10 cellular contexts compared by ENCODE assay signal in genomic region chr2:221555511-221555845, GRCh38. TPM values are rescaled to one million over a fixed set of nuclear protein-coding genes. Genes with fewer than 3 reads are reported as not detected.
DNase-seq lines count a peak whose midpoint lies in the region; ATAC-seq and TF ChIP-seq lines count a peak whose summit lies in the region.
"Had no signal": no experiment of that assay in that cellular context is flagged by ENCODE, and none has a peak within 500 bp of the region (broad histone marks: within the 10 kb centered on the region; RNA-seq: fewer than 3 reads in every experiment).

No MANE protein-coding gene starts in this region.

- H3K4me2 ChIP-seq in H9 (ENCODE audit: insufficient read depth, insufficient read length, low read length) (peak overlapping the region; percentile 17), neural cell (ENCODE audit: low read length) (peak overlapping the region; percentile 50)

- no peaks in the 10 kb centered on the region for H3K23me2 ChIP-seq in H9 (ENCODE audit: insufficient read length, low read depth, low read length, poor library complexity, severe bottlenecking)

- no peaks in the 10 kb centered on the region for H4K20me1 ChIP-seq in H9 (ENCODE audit: control insufficient read depth, insufficient read depth, insufficient read length)
- H4K20me1 ChIP-seq in neural cell (ENCODE audit: insufficient read depth): no peaks in the 10 kb centered on the region

- no peak for TF ChIP-seq RAD21 in neural cell (conservative IDR thresholded peaks at IDR 0.05)

- CTCF ChIA-PET in activated CD4-positive, alpha-beta memory T cell treated with anti-CD3 and anti-CD28 coated beads for 36 hours (lab: Charles Lee): interaction anchor here (1.3 kb wide), 1 partner anchor 18 kb away, joined by 4 read pairs; no protein-coding TSS in a partner anchor
- CTCF ChIA-PET in activated CD4-positive, alpha-beta memory T cell treated with anti-CD3 and anti-CD28 coated beads, Interleukin-2, amount 10 ng/mL, durations not matched to agents 7 days and 5 days (lab: Charles Lee): interaction anchor here (1.2 kb wide), 1 partner anchor 18 kb away, joined by 5 read pairs; no protein-coding TSS in a partner anchor
- CTCF ChIA-PET in HEK293T (lab: Yijun Ruan, JAX): no interaction called here

- no peak overlapping the region for H3K56ac ChIP-seq in H9 (ENCODE audit: insufficient read length, low read depth, low read length)

- no peak overlapping the region for H3K14ac ChIP-seq in H9 (ENCODE audit: insufficient read depth, low read length)

- no peak overlapping the region for H2BK15ac ChIP-seq in H9 (ENCODE audit: low read depth, low read length)

- no peaks in the 10 kb centered on the region for H3K27me3 Mint-ChIP-seq in activated CD4-positive, alpha-beta memory T cell treated with anti-CD3 and anti-CD28 coated beads for 36 hours
- no peaks in the 10 kb centered on the region for H3K27me3 Mint-ChIP-seq in activated CD4-positive, alpha-beta memory T cell treated with anti-CD3 and anti-CD28 coated beads, Interleukin-2, amount 10 ng/mL, durations not matched to agents 7 days and 5 days
- H3K27me3 Mint-ChIP-seq in H9 (ENCODE audit: low read depth): peaks cover 14% of the 10 kb centered on the region

- TF ChIP-seq CTCF in H9 (conservative IDR thresholded peaks at IDR 0.05): no peak
- no peak for TF ChIP-seq CTCF in neural cell (IDR thresholded peaks at IDR 0.05; ENCODE audit: poor library complexity, severe bottlenecking)

- no peak overlapping the region for H2BK20ac ChIP-seq in H9 (ENCODE audit: low read depth, low read length, poor library complexity, severe bottlenecking)

- no peak overlapping the region for H3K27ac ChIP-seq in H9 (ENCODE audit: insufficient read length, low read depth, low read length)
- H3K27ac ChIP-seq in neural cell (ENCODE audit: low read length): peak overlapping the region; percentile 43

- H3K36me3 Mint-ChIP-seq in activated CD4-positive, alpha-beta memory T cell treated with anti-CD3 and anti-CD28 coated beads for 36 hours: peaks cover 4% of the 10 kb centered on the region
- peaks cover 5% of the 10 kb centered on the region for H3K36me3 Mint-ChIP-seq in activated CD4-positive, alpha-beta memory T cell treated with anti-CD3 and anti-CD28 coated beads, Interleukin-2, amount 10 ng/mL, durations not matched to agents 7 days and 5 days (ENCODE audit: low read depth)
- no peaks in the 10 kb centered on the region; a peak in 1 of 7 replicates for H3K36me3 Mint-ChIP-seq in H9 (ENCODE audit: insufficient read depth in 1 of 3, low read depth in 3 of 3)

- H2BK5ac ChIP-seq in H9 (ENCODE audit: insufficient read length, low read length): no peak overlapping the region

- H3K9me3 ChIP-seq in H9 (ENCODE audit: control insufficient read depth, low read depth, low read length): no peaks in the 10 kb centered on the region
- H3K9me3 ChIP-seq in neural cell (ENCODE audit: low read length): no peaks in the 10 kb centered on the region

- TF ChIP-seq EP300 in neural cell (conservative IDR thresholded peaks at IDR 0.05; ENCODE audit: poor library complexity, severe bottlenecking): no peak

- peak; percentile 30 for ATAC-seq in HG03571 (IDR thresholded peaks at IDR 0.05; ENCODE audit: unreplicated experiment)

- H3K18ac ChIP-seq in H9 (ENCODE audit: insufficient read length, low read depth, low read length): no peak overlapping the region

- POLR2A ChIA-PET in activated CD4-positive, alpha-beta memory T cell treated with anti-CD3 and anti-CD28 coated beads for 36 hours (lab: Charles Lee): no interaction called here
- POLR2A ChIA-PET in activated CD4-positive, alpha-beta memory T cell treated with anti-CD3 and anti-CD28 coated beads, Interleukin-2, amount 10 ng/mL, durations not matched to agents 7 days and 5 days (lab: Charles Lee): interaction anchor here (1.4 kb wide), 1 partner anchor 37 kb away, joined by 8 read pairs; no protein-coding TSS in a partner anchor
- POLR2A ChIA-PET in HEK293T (lab: Yijun Ruan, JAX): interaction anchor here (1.4 kb wide), 1 partner anchor 9 kb away, joined by 4 read pairs; no protein-coding TSS in a partner anchor

- H3K79me2 ChIP-seq in H9 (ENCODE audit: insufficient read depth, low read length): no peaks in the 10 kb centered on the region
- peaks cover 92% of the 10 kb centered on the region for H3K79me2 ChIP-seq in neural cell (replicated peaks; ENCODE audit: insufficient read depth, low read length)

- no peaks in the 10 kb centered on the region for H3K36me3 ChIP-seq in neural cell (ENCODE audit: insufficient read depth, low read length)

- no peak overlapping the region for H4K91ac ChIP-seq in H9 (ENCODE audit: insufficient read length, low read depth, low read length)

- no peak overlapping the region for H2AFZ ChIP-seq in H9 (ENCODE audit: low read length)
- no peak overlapping the region for H2AFZ ChIP-seq in neural cell (ENCODE audit: low read depth, low read length)

- H3K27me3 ChIP-seq in H9 (ENCODE audit: insufficient read depth, low read length) (no peaks in the 10 kb centered on the region), neural cell (ENCODE audit: insufficient read depth, low read depth, low read length) (no peaks in the 10 kb centered on the region)

- H2BK12ac ChIP-seq in H9 (ENCODE audit: insufficient read length, low read depth, low read length): no peak overlapping the region

- no peak overlapping the region for H3T11ph ChIP-seq in H9 (ENCODE audit: low read length)

- peaks cover 2% of the 10 kb centered on the region for H3F3A ChIP-seq in neural cell (ENCODE audit: insufficient read depth, low read length, poor library complexity, severe bottlenecking)

- H3K4me3 Mint-ChIP-seq in activated CD4-positive, alpha-beta memory T cell treated with anti-CD3 and anti-CD28 coated beads for 36 hours: peak overlapping the region; percentile 50
- no peak overlapping the region for H3K4me3 Mint-ChIP-seq in activated CD4-positive, alpha-beta memory T cell treated with anti-CD3 and anti-CD28 coated beads, Interleukin-2, amount 10 ng/mL, durations not matched to agents 7 days and 5 days
- H3K4me3 Mint-ChIP-seq in H9: peak overlapping the region in 1 of 2 experiments; percentile 54; a peak in 2 of 5 replicates

- no CpG with 5 or more reads among the region's 2 CpGs for WGBS in H9 (ENCODE audit: extremely low coverage, insufficient read length, low lambda C conversion rate)

- H3K23ac ChIP-seq in H9 (ENCODE audit: insufficient read length, low read depth, low read length): no peak overlapping the region

- H3K4ac ChIP-seq in H9 (ENCODE audit: low read depth, low read length): no peak overlapping the region

- H2BK120ac ChIP-seq in H9 (ENCODE audit: low read depth, low read length, poor library complexity, severe bottlenecking): no peak overlapping the region

- H3K4me1 ChIP-seq in H9 (ENCODE audit: insufficient read depth, low read length): peaks cover 7% of the 10 kb centered on the region; the same call in 1 of the 2 replicates

- H3K27ac Mint-ChIP-seq in activated CD4-positive, alpha-beta memory T cell treated with anti-CD3 and anti-CD28 coated beads for 36 hours: peak overlapping the region; percentile 77
- no peak overlapping the region for H3K27ac Mint-ChIP-seq in activated CD4-positive, alpha-beta memory T cell treated with anti-CD3 and anti-CD28 coated beads, Interleukin-2, amount 10 ng/mL, durations not matched to agents 7 days and 5 days
- H3K27ac Mint-ChIP-seq in H9: peak overlapping the region in 2 of 3 experiments; percentile 49 to 88; a peak in 4 of 7 replicates

- H3K4me3 ChIP-seq in neural cell (ENCODE audit: low read length): peak overlapping the region; percentile 52
- H3K4me3 ChIP-seq: skin epidermis had no signal

- no peaks in the 10 kb centered on the region for H3K9me3 Mint-ChIP-seq in activated CD4-positive, alpha-beta memory T cell treated with anti-CD3 and anti-CD28 coated beads for 36 hours
- no peaks in the 10 kb centered on the region for H3K9me3 Mint-ChIP-seq in activated CD4-positive, alpha-beta memory T cell treated with anti-CD3 and anti-CD28 coated beads, Interleukin-2, amount 10 ng/mL, durations not matched to agents 7 days and 5 days
- no peaks in the 10 kb centered on the region for H3K9me3 Mint-ChIP-seq in H9

- H3K9me2 ChIP-seq in neural cell (ENCODE audit: insufficient read depth, low read length): no peaks in the 10 kb centered on the region

- intact Hi-C loops in activated CD4-positive, alpha-beta memory T cell treated with anti-CD3 and anti-CD28 coated beads for 36 hours (cut with micrococcal nuclease): loop anchor here (1.0 kb wide), 1 partner anchor 37 kb away; no protein-coding TSS in a partner anchor

- H3K79me1 ChIP-seq in H9 (ENCODE audit: insufficient read depth, low read depth, low read length, poor library complexity, severe bottlenecking): no peaks in the 10 kb centered on the region

- peaks cover 68% of the 10 kb centered on the region for H3K4me1 Mint-ChIP-seq in activated CD4-positive, alpha-beta memory T cell treated with anti-CD3 and anti-CD28 coated beads for 36 hours (ENCODE audit: low read depth)
- H3K4me1 Mint-ChIP-seq in activated CD4-positive, alpha-beta memory T cell treated with anti-CD3 and anti-CD28 coated beads, Interleukin-2, amount 10 ng/mL, durations not matched to agents 7 days and 5 days: peaks cover 18% of the 10 kb centered on the region
- peaks cover 48 to 56% of the 10 kb centered on the region in 2 experiments for H3K4me1 Mint-ChIP-seq in H9

- H3K9ac ChIP-seq in H9 (ENCODE audit: extremely low read depth, insufficient read length, low read length): no peak overlapping the region
- peak overlapping the region; percentile 38 for H3K9ac ChIP-seq in neural cell (ENCODE audit: low read length)

- H4K5ac ChIP-seq in H9 (ENCODE audit: insufficient read length, low read depth, low read length): no peak overlapping the region

- no peak overlapping the region for H2AK5ac ChIP-seq in H9 (ENCODE audit: insufficient read length, low read length)

- no peak for DNase-seq in activated CD4-positive, alpha-beta memory T cell treated with anti-CD3 and anti-CD28 coated beads for 36 hours
- DNase-seq in activated CD4-positive, alpha-beta memory T cell treated with anti-CD3 and anti-CD28 coated beads, Interleukin-2, amount 10 ng/mL, durations not matched to agents 7 days and 5 days: no peak
- DNase-seq in H9 (no peak), HEK293T (ENCODE audit: extremely low spot score) (no peak), kidney glomerular epithelial cell (lab: John Stamatoyannopoulos, UW) (no peak), NCI-H2107 (lab: John Stamatoyannopoulos, UW) (no peak)
- DNase-seq: GOT3 had no signal

- no peak overlapping the region for H4K8ac ChIP-seq in H9 (replicated peaks; ENCODE audit: insufficient read length, low read depth, low read length)

TF ChIP-seq in neural cell, 6 proteins besides CTCF, POLR2A, EP300 and RAD21 (continues in another document):
- no peak for TF ChIP-seq EZH2 (IDR thresholded peaks at IDR 0.05; ENCODE audit: borderline replicate concordance, insufficient read depth, low read length, poor library complexity, severe bottlenecking)

TF ChIP-seq in HEK293T, 16 proteins besides CTCF, POLR2A, EP300 and RAD21 (continues in another document):
- no peak for TF ChIP-seq ZNF384 (IDR thresholded peaks at IDR 0.05)

RNA-seq across cellular contexts. Expression of gene EPHA4, which starts 16.6 kb away (rescaled TPM):
- total RNA-seq in activated CD4-positive, alpha-beta memory T cell treated with anti-CD3 and anti-CD28 coated beads for 36 hours: 1 to 10 TPM; 6.3 to 7.0 TPM
- 10 to 100 TPM; 11.7 to 11.8 TPM for total RNA-seq in activated CD4-positive, alpha-beta memory T cell treated with anti-CD3 and anti-CD28 coated beads, Interleukin-2, amount 10 ng/mL, durations not matched to agents 7 days and 5 days
- 20.6 and 25.1 TPM in 2 replicates for total RNA-seq in H9 (2021)
- polyA plus RNA-seq in neural cell: 71.1 and 99.5 TPM in 2 replicates
- 129 and 157 TPM in 2 replicates for polyA minus RNA-seq in neural cell
